ENCODE assay signal across 16 cellular contexts in genomic region chr6:152121910-152122309, GRCh38.
"Had no signal": no experiment of that assay in that cellular context is flagged by ENCODE, and none has a peak within 500 bp of the region (broad histone marks: within the 10 kb centered on the region; RNA-seq: fewer than 3 reads in every experiment).

No MANE protein-coding gene starts in this region.

- H3K4me3 ChIP-seq: smooth muscle cell, stomach had no signal

- H3K27me3 ChIP-seq: stomach had no signal

- DNase-seq: activated CD4-positive, alpha-beta T cell treated with anti-CD3 and anti-CD28 coated beads, Interleukin-2, amount 50 U/mL, for 1 hour; activated effector memory CD4-positive, alpha-beta T cell treated with Interleukin-2 at 50 U/mL for 16 hours; central memory CD4-positive, alpha-beta T cell; cortex of kidney; effector CD4-positive, alpha-beta T cell; foreskin melanocyte; left colon; posterior cingulate gyrus; retina; stomach; SW 1271 had no signal

- ATAC-seq: left colon; natural killer cell treated with Interleukin-12 subunit alpha and Interleukin-12 subunit beta and Interleukin-15 and Interleukin-18, amount 100 ng/mL, for 72 hours had no signal

- H3K27ac ChIP-seq: stomach had no signal

- H3K9me3 Mint-ChIP-seq: activated naive CD4-positive, alpha-beta T cell treated with anti-CD3 and anti-CD28 coated beads, Interleukin-2, amount 50 U/mL, for 24 hours; natural killer cell treated with Interleukin-12 subunit alpha and Interleukin-12 subunit beta and Interleukin-15 and Interleukin-18, amount 100 ng/mL, for 72 hours; T-helper 2 cell treated with Interferon-gamma antibody and Interleukin-4, amounts not matched to agents 5 μg/mL and 100 μg/mL, for 36 hours had no signal

- H3K27me3 Mint-ChIP-seq: activated naive CD4-positive, alpha-beta T cell treated with anti-CD3 and anti-CD28 coated beads, Interleukin-2, amount 50 U/mL, for 24 hours; memory B cell; natural killer cell treated with Interleukin-12 subunit alpha and Interleukin-12 subunit beta and Interleukin-15 and Interleukin-18, amount 100 ng/mL, for 72 hours had no signal

- H3K27ac Mint-ChIP-seq: memory B cell; natural killer cell treated with Interleukin-12 subunit alpha and Interleukin-12 subunit beta and Interleukin-15 and Interleukin-18, amount 100 ng/mL, for 72 hours; T-helper 2 cell treated with Interferon-gamma antibody and Interleukin-4, amounts not matched to agents 5 μg/mL and 100 μg/mL, for 36 hours had no signal

- H3K9me3 ChIP-seq: stomach had no signal

- H3K4me3 Mint-ChIP-seq: activated naive CD4-positive, alpha-beta T cell treated with anti-CD3 and anti-CD28 coated beads, Interleukin-2, amount 50 U/mL, for 24 hours; memory B cell; natural killer cell treated with Interleukin-12 subunit alpha and Interleukin-12 subunit beta and Interleukin-15 and Interleukin-18, amount 100 ng/mL, for 72 hours; T-helper 2 cell treated with Interferon-gamma antibody and Interleukin-4, amounts not matched to agents 5 μg/mL and 100 μg/mL, for 36 hours had no signal
